Comparison of ENCODE assay signal across 19 cellular contexts in the genomic region with DNA sequence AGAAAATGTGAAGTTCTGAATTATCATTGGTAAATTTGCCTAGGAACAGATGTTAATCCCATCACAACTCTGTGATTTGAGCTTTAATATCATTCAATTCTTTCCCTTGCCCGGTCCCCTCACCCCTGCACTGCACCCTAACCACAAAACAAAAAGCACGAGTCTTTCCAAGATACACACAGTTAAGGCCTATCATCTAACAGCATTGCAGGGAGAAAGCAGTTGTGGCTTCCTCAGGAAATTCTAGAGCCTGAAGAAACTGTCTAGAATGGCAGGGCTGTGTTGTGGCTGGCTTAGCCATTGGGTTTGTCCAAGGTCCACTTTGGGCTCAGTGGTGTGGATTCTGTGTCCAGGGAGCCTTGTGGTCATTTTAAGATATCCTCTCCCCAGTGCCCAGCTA.
"Had no signal": no experiment of that assay in that cellular context is flagged by ENCODE, and none has a peak within 500 bp of the region (broad histone marks: within the 10 kb centered on the region; RNA-seq: fewer than 3 reads in every experiment).

No MANE protein-coding gene starts in this region.

- H3K27me3 ChIP-seq: colonic mucosa, gastroesophageal sphincter, right lobe of liver had no signal

- DNase-seq: activated CD4-positive, alpha-beta T cell treated with anti-CD3 and anti-CD28 coated beads, Interleukin-2, amount 50 U/mL, for 48 hours; activated CD4-positive, CD25-positive, alpha-beta regulatory T cell treated with anti-CD3 and anti-CD28 coated beads, Interleukin-2, amount 50 U/mL, for 72 hours; activated CD8-positive, alpha-beta memory T cell treated with anti-CD3 and anti-CD28 coated beads, Interleukin-2, amount 10 ng/mL, durations not matched to agents 7 days and 5 days; activated gamma-delta T cell treated with Interleukin-2 at 50 U/mL for 16 hours; activated naive CD8-positive, alpha-beta T cell treated with anti-CD3 and anti-CD28 coated beads for 36 hours; activated T-cell treated with anti-CD3 and anti-CD28 coated beads, Interleukin-2, amount 50 U/mL, for 48 hours; anterior cingulate cortex; colonic mucosa; hippocampal formation; midbrain; naive thymus-derived CD4-positive, alpha-beta T cell; nucleus accumbens; right lobe of liver; stimulated activated CD4-positive, alpha-beta T cell treated with anti-CD3 and anti-CD28 coated beads, Interleukin-12 subunit alpha, Interleukin-12 subunit beta, amount 100 ng/mL, for 4 hours; stimulated activated naive CD4-positive, alpha-beta T cell; substantia nigra had no signal

- H3K4me3 Mint-ChIP-seq: activated CD8-positive, alpha-beta memory T cell treated with anti-CD3 and anti-CD28 coated beads, Interleukin-2, amount 10 ng/mL, durations not matched to agents 7 days and 5 days; activated naive CD8-positive, alpha-beta T cell treated with anti-CD3 and anti-CD28 coated beads for 36 hours; naive thymus-derived CD4-positive, alpha-beta T cell; type B pancreatic cell had no signal

- ATAC-seq: activated CD8-positive, alpha-beta memory T cell treated with anti-CD3 and anti-CD28 coated beads, Interleukin-2, amount 10 ng/mL, durations not matched to agents 7 days and 5 days; gastroesophageal sphincter; naive thymus-derived CD4-positive, alpha-beta T cell; right lobe of liver had no signal

- H3K9me3 Mint-ChIP-seq: activated naive CD8-positive, alpha-beta T cell treated with anti-CD3 and anti-CD28 coated beads for 36 hours had no signal

- H3K36me3 ChIP-seq: colonic mucosa, gastroesophageal sphincter, right lobe of liver had no signal

- H3K9me3 ChIP-seq: colonic mucosa, gastroesophageal sphincter, right lobe of liver had no signal

- H3K27ac Mint-ChIP-seq: activated CD8-positive, alpha-beta memory T cell treated with anti-CD3 and anti-CD28 coated beads, Interleukin-2, amount 10 ng/mL, durations not matched to agents 7 days and 5 days; activated naive CD8-positive, alpha-beta T cell treated with anti-CD3 and anti-CD28 coated beads for 36 hours; naive thymus-derived CD4-positive, alpha-beta T cell; progenitor cell of endocrine pancreas; type B pancreatic cell had no signal

- H3K27me3 Mint-ChIP-seq: activated naive CD8-positive, alpha-beta T cell treated with anti-CD3 and anti-CD28 coated beads for 36 hours had no signal

- H3K36me3 Mint-ChIP-seq: activated CD8-positive, alpha-beta memory T cell treated with anti-CD3 and anti-CD28 coated beads, Interleukin-2, amount 10 ng/mL, durations not matched to agents 7 days and 5 days; activated naive CD8-positive, alpha-beta T cell treated with anti-CD3 and anti-CD28 coated beads for 36 hours; naive thymus-derived CD4-positive, alpha-beta T cell; type B pancreatic cell had no signal

- H3K4me1 ChIP-seq: colonic mucosa, gastroesophageal sphincter, right lobe of liver had no signal

- H3K27ac ChIP-seq: colonic mucosa, gastroesophageal sphincter, right lobe of liver had no signal

- H3K4me1 Mint-ChIP-seq: activated CD8-positive, alpha-beta memory T cell treated with anti-CD3 and anti-CD28 coated beads, Interleukin-2, amount 10 ng/mL, durations not matched to agents 7 days and 5 days; activated naive CD8-positive, alpha-beta T cell treated with anti-CD3 and anti-CD28 coated beads for 36 hours had no signal

- H3K4me3 ChIP-seq: colonic mucosa, gastroesophageal sphincter, right lobe of liver had no signal
